In the genomic region with DNA sequence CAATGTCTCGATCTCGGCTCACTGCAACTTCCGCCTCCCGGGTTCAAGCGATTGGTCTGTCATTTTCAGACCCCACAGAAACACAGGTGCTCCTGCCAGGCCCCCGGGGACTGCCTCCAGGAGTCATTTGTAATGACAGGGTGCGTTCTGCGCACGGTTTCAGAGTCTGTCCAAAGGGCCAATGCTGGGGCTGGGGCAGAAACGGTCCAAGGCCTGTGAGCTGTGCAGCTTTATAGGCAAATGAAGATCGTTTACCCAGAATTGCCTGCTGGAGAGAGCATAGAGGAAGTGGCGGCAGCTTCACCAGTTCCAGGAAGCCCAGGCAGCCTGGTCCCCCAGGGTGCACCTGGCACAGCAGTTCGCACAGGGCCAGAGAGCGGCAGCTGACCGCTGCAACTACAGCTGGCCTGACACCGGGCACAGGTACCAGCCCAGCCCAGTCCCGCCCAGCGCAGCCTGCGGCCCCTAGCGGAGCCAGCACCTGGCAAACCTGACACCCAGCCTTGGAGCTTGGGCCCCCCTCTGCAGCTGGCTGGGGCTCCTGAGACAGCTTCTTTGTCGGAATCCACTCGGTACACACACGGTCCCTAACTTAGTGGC, we compare ENCODE assay signal across 8 cellular contexts.
DNase-seq lines count a peak whose midpoint lies in the region; ATAC-seq and TF ChIP-seq lines count a peak whose summit lies in the region.
"Not testable (repeated sequence)": the region's sequence is repeated elsewhere in the genome, so short reads cannot be mapped to it uniquely, and the experiment has no call there.

No MANE protein-coding gene starts in this region.

- CTCF ChIA-PET in CD8-positive, alpha-beta T cell (lab: Charles Lee), result not testable (repeated sequence)

- H3K9me3 Mint-ChIP-seq in CD8-positive, alpha-beta T cell; activated naive CD4-positive, alpha-beta T cell treated with anti-CD3 and anti-CD28 coated beads, Interleukin-2, amount 50 U/mL, for 72 hours: not testable (repeated sequence)

- not testable (repeated sequence) for TF ChIP-seq CTCF in CD8-positive, alpha-beta T cell (IDR thresholded peaks at IDR 0.05)

- H3K4me1 ChIP-seq in CD8-positive, alpha-beta T cell (ENCODE audit: insufficient read depth, low read length), result peaks cover 30% of the 10 kb centered on the region

- peak overlapping the region; percentile 59 for H3K27ac ChIP-seq in CD8-positive, alpha-beta T cell (ENCODE audit: low read depth, low read length)
- H3K27ac ChIP-seq in KOPT-K1 (ENCODE audit: low read depth, low read length, poor library complexity, severe bottlenecking), result peak overlapping the region; percentile 79

- H3K27ac Mint-ChIP-seq in CD8-positive, alpha-beta T cell, result peak overlapping the region; percentile 90
- H3K27ac Mint-ChIP-seq in activated naive CD4-positive, alpha-beta T cell treated with anti-CD3 and anti-CD28 coated beads, Interleukin-2, amount 50 U/mL, for 72 hours, result peak overlapping the region; percentile 97 to 100

- H3K4me1 Mint-ChIP-seq in CD8-positive, alpha-beta T cell (ENCODE audit: low read depth), result peaks cover 57% of the 10 kb centered on the region

- not testable (repeated sequence) for H3K27me3 ChIP-seq in CD8-positive, alpha-beta T cell (ENCODE audit: insufficient read depth, low read length)

- H3K36me3 Mint-ChIP-seq in CD8-positive, alpha-beta T cell, result peaks cover 20% of the 10 kb centered on the region
- peaks cover 8 to 39% of the 10 kb centered on the region in 2 donors for H3K36me3 Mint-ChIP-seq in activated naive CD4-positive, alpha-beta T cell treated with anti-CD3 and anti-CD28 coated beads, Interleukin-2, amount 50 U/mL, for 72 hours

- not testable (repeated sequence) for H3K9me3 ChIP-seq in CD8-positive, alpha-beta T cell (ENCODE audit: low read length); KOPT-K1 (ENCODE audit: insufficient read depth, low read length, poor library complexity, severe bottlenecking)

- peak in 6 of 7 experiments; percentile 34 to 81 (median 49) for DNase-seq in CD8-positive, alpha-beta T cell
- DNase-seq in UCSD-AML1 (lab: John Stamatoyannopoulos, UW; ENCODE audit: unreplicated experiment), result peak; percentile 45
- DNase-seq in activated naive CD4-positive, alpha-beta T cell treated with anti-CD3 and anti-CD28 coated beads, Interleukin-2, amount 50 U/mL, for 72 hours (ENCODE audit: low spot score in 2 of 2), result peak; percentile 72 to 79
- DNase-seq in kidney tubule cell (ENCODE audit: low spot score), result peak; percentile 56
- DNase-seq in stimulated activated CD4-positive, alpha-beta T cell treated with anti-CD3 and anti-CD28 coated beads, Interleukin-1b, Interleukin-23, amount 100 ng/mL, for 48 hours, result peak; percentile 54

- peak overlapping the region; percentile 58 for H3K4me3 ChIP-seq in CD8-positive, alpha-beta T cell (ENCODE audit: low read depth, low read length)

- H3K27me3 Mint-ChIP-seq in CD8-positive, alpha-beta T cell (ENCODE audit: low read depth), result not testable (repeated sequence)

- H3K4me3 Mint-ChIP-seq in CD8-positive, alpha-beta T cell, result peak overlapping the region; percentile 84

- ATAC-seq in CD8-positive, alpha-beta T cell, result peak; percentile 46
- peak; percentile 43 for ATAC-seq in GM19035 (IDR thresholded peaks at IDR 0.05; ENCODE audit: unreplicated experiment)
- peak; percentile 46 for ATAC-seq in HG02763 (IDR thresholded peaks at IDR 0.05; ENCODE audit: unreplicated experiment)
- peak; percentile 35 to 43 for ATAC-seq in activated naive CD4-positive, alpha-beta T cell treated with anti-CD3 and anti-CD28 coated beads, Interleukin-2, amount 50 U/mL, for 72 hours

- not testable (repeated sequence) for H3K36me3 ChIP-seq in CD8-positive, alpha-beta T cell (ENCODE audit: insufficient read depth, low read length)
- peaks cover 46% of the 10 kb centered on the region for H3K36me3 ChIP-seq in KOPT-K1 (ENCODE audit: insufficient read depth, low read length)

- POLR2A ChIA-PET in CD8-positive, alpha-beta T cell (lab: Charles Lee), result interaction anchor here (0.7 to 1.8 kb wide), 2 partner anchors 13 to 521 kb away, joined by 5 to 8 read pairs; no protein-coding TSS in a partner anchor

- intact Hi-C loops in CD8-positive, alpha-beta T cell (cut with DNase I, micrococcal nuclease), result not testable (repeated sequence)

Comparison
In these comparisons a context has a peak if more than half of its experiments do, and no peak if none do; other contexts are left out.
1. Peak in every context shown above with its lines: DNase-seq, ATAC-seq, H3K4me3 ChIP-seq and H3K27ac ChIP-seq.